In the genomic region with DNA sequence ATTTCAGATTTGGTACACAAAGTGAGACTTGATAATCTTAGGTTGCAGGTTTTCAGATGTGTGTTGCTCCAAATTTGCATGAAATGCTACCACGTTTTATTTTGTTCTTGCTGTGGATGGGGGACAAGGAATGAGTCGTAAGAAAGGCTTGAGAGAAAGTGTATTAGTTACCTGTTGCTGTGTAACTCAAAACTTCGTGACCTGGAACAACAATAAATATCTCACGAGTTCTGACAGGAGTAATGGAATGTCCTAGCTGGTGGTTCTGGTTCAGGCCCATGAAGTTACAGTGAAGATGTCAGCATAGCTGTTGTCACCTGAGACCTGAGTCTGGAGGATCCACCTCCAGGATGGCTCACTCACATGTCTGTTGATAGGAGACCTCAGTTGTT, we compare ENCODE assay signal across 1 cellular context.
TF ChIP-seq lines count a peak whose summit lies in the region.

No MANE protein-coding gene starts in this region.

TF ChIP-seq in GM12878, 131 proteins besides CTCF, POLR2A, EP300 and RAD21:
- TF ChIP-seq, protein P1, sequence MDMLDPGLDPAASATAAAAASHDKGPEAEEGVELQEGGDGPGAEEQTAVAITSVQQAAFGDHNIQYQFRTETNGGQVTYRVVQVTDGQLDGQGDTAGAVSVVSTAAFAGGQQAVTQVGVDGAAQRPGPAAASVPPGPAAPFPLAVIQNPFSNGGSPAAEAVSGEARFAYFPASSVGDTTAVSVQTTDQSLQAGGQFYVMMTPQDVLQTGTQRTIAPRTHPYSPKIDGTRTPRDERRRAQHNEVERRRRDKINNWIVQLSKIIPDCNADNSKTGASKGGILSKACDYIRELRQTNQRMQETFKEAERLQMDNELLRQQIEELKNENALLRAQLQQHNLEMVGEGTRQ (IDR thresholded peaks at IDR 0.05; ENCODE audit: borderline replicate concordance, low read depth, low read length), result no peak
- no peak for TF ChIP-seq PRDM15 (CRISPR knock-in tag; IDR thresholded peaks at IDR 0.05)
- no peak for TF ChIP-seq NRF1 (conservative IDR thresholded peaks at IDR 0.05; ENCODE audit: low read depth, low read length)
- TF ChIP-seq RFX5 (IDR thresholded peaks at IDR 0.05; ENCODE audit: low read depth, low read length), result no peak
- TF ChIP-seq CHD2 (IDR thresholded peaks at IDR 0.05; ENCODE audit: borderline replicate concordance, low read depth, low read length), result no peak
- TF ChIP-seq CBFB (IDR thresholded peaks at IDR 0.05; ENCODE audit: low read depth), result no peak
- TF ChIP-seq HDGF (IDR thresholded peaks at IDR 0.05), result no peak
- no peak for TF ChIP-seq ETV6 (conservative IDR thresholded peaks at IDR 0.05 in 1 of 2, IDR thresholded peaks at IDR 0.05 in 1 of 2; ENCODE audit: borderline replicate concordance in 1 of 2, low read depth in 1 of 2)
- no peak for TF ChIP-seq SIN3A (IDR thresholded peaks at IDR 0.05; ENCODE audit: low read depth, low read length)
- no peak for TF ChIP-seq ATF7 (IDR thresholded peaks at IDR 0.05; ENCODE audit: low read depth)
- no peak for TF ChIP-seq SREBF2 (IDR thresholded peaks at IDR 0.05; ENCODE audit: low read length)
- TF ChIP-seq BHLHE40 (IDR thresholded peaks at IDR 0.05; ENCODE audit: borderline replicate concordance in 1 of 2, low read depth in 2 of 2, low read length in 1 of 2), result no peak
- TF ChIP-seq KAT2A (conservative IDR thresholded peaks at IDR 0.05; ENCODE audit: control insufficient read depth, low read depth, low read length), result no peak
- no peak for TF ChIP-seq MYB (IDR thresholded peaks at IDR 0.05; ENCODE audit: borderline replicate concordance, low read depth, low read length)
- TF ChIP-seq CHD4 (IDR thresholded peaks at IDR 0.05), result no peak
